ENCODE assay signal across 8 cellular contexts in the genomic region with DNA sequence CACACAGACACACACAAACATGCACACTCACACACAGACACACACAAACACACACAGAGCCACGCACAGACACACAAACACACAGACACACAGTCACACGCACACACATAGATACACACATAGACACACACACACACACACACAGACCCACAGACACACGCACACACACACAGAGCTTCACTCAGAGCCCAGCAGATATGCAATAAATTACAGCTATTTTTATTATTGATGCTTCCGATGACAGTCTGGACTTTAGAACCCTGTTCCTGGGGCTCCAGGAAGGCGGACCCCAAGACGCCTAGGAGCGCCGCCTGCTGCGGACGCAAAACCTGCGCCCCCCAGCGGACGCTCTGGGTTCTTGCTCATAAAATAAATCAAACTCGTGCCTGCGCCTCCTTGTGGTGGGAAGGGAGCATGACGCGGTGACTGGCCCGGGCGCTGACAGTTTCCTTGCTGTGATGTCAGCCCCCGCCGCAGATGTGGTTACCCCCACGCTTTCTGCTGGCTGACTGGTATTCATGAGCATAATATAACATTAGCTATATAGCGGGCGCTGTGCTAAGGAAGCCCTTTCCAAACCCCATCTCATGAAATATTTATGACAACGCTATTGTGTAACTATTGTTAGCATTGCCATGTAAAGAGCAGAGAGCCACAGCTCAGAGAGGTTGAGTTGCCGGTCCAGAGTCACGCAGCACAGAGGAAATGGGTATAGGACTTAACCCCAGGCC.
DNase-seq lines count a peak whose midpoint lies in the region; ATAC-seq and TF ChIP-seq lines count a peak whose summit lies in the region.

No MANE protein-coding gene starts in this region.

- peaks cover 15 to 17% (median 16%) of the 10 kb centered on the region in 3 donors for H3K27me3 Mint-ChIP-seq in CD14-positive monocyte (ENCODE audit: low read depth in 3 of 3)
- H3K27me3 Mint-ChIP-seq in mesothelial cell of epicardium (ENCODE audit: low read depth) = peaks cover 10% of the 10 kb centered on the region

- peak; percentile 31 for ATAC-seq in GM19397 (IDR thresholded peaks at IDR 0.05; ENCODE audit: unreplicated experiment)

- TF ChIP-seq CTCF in CD14-positive monocyte (IDR thresholded peaks at IDR 0.05) (peak; percentile 100), mesothelial cell of epicardium (IDR thresholded peaks at IDR 0.05; ENCODE audit: unreplicated experiment) (peak; percentile 100)

- DNase-seq in CD14-positive monocyte (ENCODE audit: low spot score) (peak; percentile 92), HS-5 (ENCODE audit: low read depth) (peak; percentile 38), NOMO-1 (lab: John Stamatoyannopoulos, UW; ENCODE audit: unreplicated experiment in 2 of 2) (peak; percentile 78 to 90), mesothelial cell of epicardium (ENCODE audit: low spot score in 2 of 2, unreplicated experiment in 2 of 2) (peak; percentile 71 to 92)
- DNase-seq in activated CD8-positive, alpha-beta memory T cell treated with anti-CD3 and anti-CD28 coated beads for 1 hour (ENCODE audit: extremely low read depth in 1 of 2, low read depth in 1 of 2) = peak; percentile 90 to 91
- DNase-seq in effector CD8-positive, alpha-beta T cell (lab: John Stamatoyannopoulos, UW) = peak; percentile 91
- peak; percentile 90 to 94 for DNase-seq in stimulated activated CD8-positive, alpha-beta memory T cell treated with anti-CD3 and anti-CD28 coated beads, Interleukin-2, amount 100 ng/mL, for 48 hours (ENCODE audit: low read depth in 2 of 2)

- H3K27ac Mint-ChIP-seq in CD14-positive monocyte = peak overlapping the region; percentile 5 to 85 (median 76)
- H3K27ac Mint-ChIP-seq in mesothelial cell of epicardium = no peak overlapping the region

- H3K9me3 Mint-ChIP-seq in CD14-positive monocyte = no peaks in the 10 kb centered on the region
- H3K9me3 Mint-ChIP-seq in mesothelial cell of epicardium = no peaks in the 10 kb centered on the region

- intact Hi-C loops in CD14-positive monocyte (cut with micrococcal nuclease) = loop anchor here (2.0 to 5.0 kb wide), 5 partner anchors 45 to 260 kb away; no protein-coding TSS in a partner anchor

- H3K36me3 Mint-ChIP-seq in CD14-positive monocyte (peaks cover 0 to 3% of the 10 kb centered on the region in 2 donors), mesothelial cell of epicardium (no peaks in the 10 kb centered on the region)

- H3K4me3 Mint-ChIP-seq in CD14-positive monocyte = peak overlapping the region; percentile 70 to 85
- H3K4me3 Mint-ChIP-seq in mesothelial cell of epicardium = peak overlapping the region; percentile 32

- H3K4me1 Mint-ChIP-seq in CD14-positive monocyte (peaks cover 37% of the 10 kb centered on the region), mesothelial cell of epicardium (peaks cover 28% of the 10 kb centered on the region)

Comparison
In these comparisons a context has a peak if more than half of its experiments do, and no peak if none do; other contexts are left out.
1. Peak in every context shown above with its lines: DNase-seq and ATAC-seq.
2. DNase-seq: peak in every context shown above with its lines; median percentile 92 in CD14-positive monocyte; 92 in stimulated activated CD8-positive, alpha-beta memory T cell treated with anti-CD3 and anti-CD28 coated beads, Interleukin-2, amount 100 ng/mL, for 48 hours; 91 in effector CD8-positive, alpha-beta T cell; 90 in activated CD8-positive, alpha-beta memory T cell treated with anti-CD3 and anti-CD28 coated beads for 1 hour; 84 in NOMO-1; 82 in mesothelial cell of epicardium; 38 in HS-5.